In genomic region chrX:107716816-107717700, GRCh38 we compare ENCODE assay signal across 8 cellular contexts. TPM values are rescaled to one million over a fixed set of nuclear protein-coding genes. Genes with fewer than 3 reads are reported as not detected.
DNase-seq lines count a peak whose midpoint lies in the region; ATAC-seq and TF ChIP-seq lines count a peak whose summit lies in the region.

No MANE protein-coding gene starts in this region.

- CTCF ChIA-PET in A673 (lab: Charles Lee): interaction anchor here (0.7 to 1.2 kb wide), 2 partner anchors 44 to 89 kb away, joined by 3 to 5 read pairs; partner anchors contain the start of gene PRPS1

- BruUV-seq in A673 (replicated peaks; lab: Mats Ljungman, UMichigan): no TSS peak

- TF ChIP-seq CTCF in A673 (conservative IDR thresholded peaks at IDR 0.05; ENCODE audit: low read depth, low read length): no peak
- no peak for TF ChIP-seq CTCF in mucosa of descending colon (IDR thresholded peaks at IDR 0.05)

- H3K27me3 ChIP-seq in A673 (replicated peaks; ENCODE audit: insufficient read depth, low read depth, low read length, poor library complexity): no peaks in the 10 kb centered on the region

- POLR2A ChIA-PET in A673 (lab: Charles Lee; ENCODE audit: low non-redundant PET): interaction anchor here (0.5 to 1.0 kb wide), 2 partner anchors 37 to 44 kb away, joined by 3 read pairs; no protein-coding TSS in a partner anchor

- peak; percentile 79 for ATAC-seq in GM18519 (IDR thresholded peaks at IDR 0.05; ENCODE audit: low FRiP score, unreplicated experiment)
- ATAC-seq in HG03025 (IDR thresholded peaks at IDR 0.05; ENCODE audit: low FRiP score, unreplicated experiment): peak; percentile 66
- ATAC-seq in mucosa of descending colon: peak; percentile 79

- H3K4me1 ChIP-seq in A673 (ENCODE audit: insufficient read depth, low read length, poor library complexity, severe bottlenecking): peaks cover 4% of the 10 kb centered on the region
- H3K4me1 ChIP-seq in mucosa of descending colon (ENCODE audit: low read depth): no peaks in the 10 kb centered on the region

- H3K9me3 ChIP-seq in A673 (ENCODE audit: low read depth, low read length, poor library complexity, severe bottlenecking) (no peaks in the 10 kb centered on the region), mucosa of descending colon (no peaks in the 10 kb centered on the region)

- intact Hi-C loops in A673 (cut with micrococcal nuclease; ENCODE audit: unreplicated experiment) (loop anchor here (2.0 to 5.0 kb wide), 3 partner anchors 40 to 60 kb away; partner anchors contain the start of gene NCBP2L), mucosa of descending colon (cut with DNase I, micrococcal nuclease) (no loop called here)

- peak overlapping the region; percentile 68 for H3K27ac ChIP-seq in A673 (ENCODE audit: low read depth, low read length, poor library complexity, severe bottlenecking)

- H3K4me3 ChIP-seq in A673 (ENCODE audit: low read depth, low read length, poor library complexity, severe bottlenecking) (peak overlapping the region; percentile 55), mucosa of descending colon (peak overlapping the region; percentile 36)

- DNase-seq in A673 (ENCODE audit: low spot score): peak; percentile 60
- DNase-seq in NOMO-1 treated with dmso at 0.1 percent for 144 hours (lab: John Stamatoyannopoulos, UW; ENCODE audit: unreplicated experiment): peak; percentile 79
- DNase-seq in activated T-cell treated with anti-CD3 and anti-CD28 coated beads for 1 hour (ENCODE audit: low read depth): peak; percentile 77
- peak; percentile 20 for DNase-seq in epidermal melanocyte (ENCODE audit: insufficient read length, low spot score)
- peak; percentile 85 to 91 (median 86) for DNase-seq in mucosa of descending colon
- DNase-seq in stimulated activated CD8-positive, alpha-beta memory T cell treated with anti-CD3 and anti-CD28 coated beads, Interleukin-4, amount 100 ng/mL, for 24 hours (ENCODE audit: low read depth): peak; percentile 70

- H3K36me3 ChIP-seq in A673 (ENCODE audit: insufficient read depth, low read length, poor library complexity, severe bottlenecking) (no peaks in the 10 kb centered on the region), mucosa of descending colon (ENCODE audit: low read depth) (no peaks in the 10 kb centered on the region)

RNA-seq across cellular contexts. Expression of gene TSC22D3, which starts 58.5 kb away (rescaled TPM):
- total RNA-seq in A673 (2021) (10.6 and 11.1 TPM in 2 replicates), mucosa of descending colon (100 to 1,000 TPM in 1 of 3 donors, 10 to 100 TPM in 2; 14.1 to 118 (median 64.7) TPM)

Comparison
In these comparisons a context has a peak if more than half of its experiments do, and no peak if none do; other contexts are left out.
1. Peak in every context shown above with its lines: DNase-seq, ATAC-seq, H3K4me3 ChIP-seq and H3K27ac ChIP-seq.
2. DNase-seq: peak in every context shown above with its lines; median percentile 86 in mucosa of descending colon; 79 in NOMO-1 treated with dmso at 0.1 percent for 144 hours; 77 in activated T-cell treated with anti-CD3 and anti-CD28 coated beads for 1 hour; 70 in stimulated activated CD8-positive, alpha-beta memory T cell treated with anti-CD3 and anti-CD28 coated beads, Interleukin-4, amount 100 ng/mL, for 24 hours; 60 in A673; 20 in epidermal melanocyte.